14 cellular contexts compared by ENCODE assay signal in genomic region chr19:6891761-6892385, GRCh38. TPM values are rescaled to one million over a fixed set of nuclear protein-coding genes. Genes with fewer than 3 reads are reported as not detected.
DNase-seq lines count a peak whose midpoint lies in the region; ATAC-seq, FAIRE-seq and TF ChIP-seq lines count a peak whose summit lies in the region.
"Had no signal": no experiment of that assay in that cellular context is flagged by ENCODE, and none has a peak within 500 bp of the region (broad histone marks: within the 10 kb centered on the region; RNA-seq: fewer than 3 reads in every experiment).

No MANE protein-coding gene starts in this region.

- no peak overlapping the region for H4K8ac ChIP-seq in H9 (replicated peaks; ENCODE audit: insufficient read length, low read depth, low read length)

- H2AFZ ChIP-seq in GM12878 (ENCODE audit: control insufficient read depth, low read depth, low read length) (no peak overlapping the region; the same call in 1 of the 2 replicates), H9 (ENCODE audit: low read length) (no peak overlapping the region)

- TF ChIP-seq CTCF in Peyer's patch (IDR thresholded peaks at IDR 0.05) (no peak), GM12878 (IDR thresholded peaks at IDR 0.05 in 2 of 3, conservative IDR thresholded peaks at IDR 0.05 in 1 of 3; ENCODE audit: control insufficient read depth in 2 of 3, extremely low read depth in 1 of 3, insufficient read depth in 1 of 3, low read depth in 3 of 3, low read length in 3 of 3) (no peak), H9 (conservative IDR thresholded peaks at IDR 0.05) (no peak)

- H3K4ac ChIP-seq in H9 (ENCODE audit: low read depth, low read length) = no peak overlapping the region

- no peak overlapping the region for H2BK20ac ChIP-seq in H9 (ENCODE audit: low read depth, low read length, poor library complexity, severe bottlenecking)

- in situ Hi-C loops in GM12878 (cut with MboI) = no loop called here

- no peaks in the 10 kb centered on the region for H3K79me2 ChIP-seq in GM12878 (ENCODE audit: control insufficient read depth, insufficient read depth, low read length)
- no peaks in the 10 kb centered on the region for H3K79me2 ChIP-seq in H9 (ENCODE audit: insufficient read depth, low read length)

- POLR2A ChIA-PET in GM12878 (lab: Charles Lee) = no interaction called here

- H3K27me3 Mint-ChIP-seq in activated naive CD4-positive, alpha-beta T cell treated with anti-CD3 and anti-CD28 coated beads, Interleukin-2, amount 10 ng/mL, durations not matched to agents 7 days and 5 days = no peaks in the 10 kb centered on the region
- peaks cover 6% of the 10 kb centered on the region for H3K27me3 Mint-ChIP-seq in H9 (ENCODE audit: low read depth)

- no peak overlapping the region for H3K14ac ChIP-seq in H9 (ENCODE audit: insufficient read depth, low read length)

- ATAC-seq in GM12878 (no peak), GM21526 (IDR thresholded peaks at IDR 0.05; ENCODE audit: low FRiP score, unreplicated experiment) (no peak), HG02981 (IDR thresholded peaks at IDR 0.05; ENCODE audit: unreplicated experiment) (no peak)

- H3K56ac ChIP-seq in H9 (ENCODE audit: insufficient read length, low read depth, low read length) = no peak overlapping the region

- peak overlapping the region; percentile 49 for H3K4me3 Mint-ChIP-seq in activated naive CD4-positive, alpha-beta T cell treated with anti-CD3 and anti-CD28 coated beads, Interleukin-2, amount 10 ng/mL, durations not matched to agents 7 days and 5 days
- no peak overlapping the region for H3K4me3 Mint-ChIP-seq in H9
- H3K4me3 Mint-ChIP-seq: nephron progenitor cell had no signal

- no peak overlapping the region for H2AK5ac ChIP-seq in H9 (ENCODE audit: insufficient read length, low read length)

- peaks cover 67% of the 10 kb centered on the region for H3K4me1 Mint-ChIP-seq in activated naive CD4-positive, alpha-beta T cell treated with anti-CD3 and anti-CD28 coated beads, Interleukin-2, amount 10 ng/mL, durations not matched to agents 7 days and 5 days
- H3K4me1 Mint-ChIP-seq in H9 = no peaks in the 10 kb centered on the region
- H3K4me1 Mint-ChIP-seq: nephron progenitor cell had no signal

- H3K27me3 ChIP-seq in Peyer's patch = no peaks in the 10 kb centered on the region
- no peaks in the 10 kb centered on the region for H3K27me3 ChIP-seq in GM12878 (replicated peaks in 1 of 2; ENCODE audit: control insufficient read depth in 2 of 2, insufficient read depth in 2 of 2, low read length in 1 of 2)
- no peaks in the 10 kb centered on the region for H3K27me3 ChIP-seq in H9 (ENCODE audit: insufficient read depth, low read length)

- TF ChIP-seq RAD21 in GM12878 (IDR thresholded peaks at IDR 0.05; ENCODE audit: insufficient read depth, low read depth, low read length) = no peak

- peak overlapping the region; percentile 91 for H3K27ac Mint-ChIP-seq in activated naive CD4-positive, alpha-beta T cell treated with anti-CD3 and anti-CD28 coated beads, Interleukin-2, amount 10 ng/mL, durations not matched to agents 7 days and 5 days
- H3K27ac Mint-ChIP-seq in H9 = no peak overlapping the region
- H3K27ac Mint-ChIP-seq: nephron progenitor cell had no signal

- H2BK12ac ChIP-seq in H9 (ENCODE audit: insufficient read length, low read depth, low read length) = no peak overlapping the region

- no peaks in the 10 kb centered on the region for H3K23me2 ChIP-seq in H9 (ENCODE audit: insufficient read length, low read depth, low read length, poor library complexity, severe bottlenecking)

- no peak overlapping the region for H4K5ac ChIP-seq in H9 (ENCODE audit: insufficient read length, low read depth, low read length)

- intact Hi-C loops in GM12878 (cut with micrococcal nuclease; ENCODE audit: unreplicated experiment) = no loop called here

- WGBS in GM12878 (ENCODE audit: insufficient coverage, insufficient replicate concordance, low lambda C conversion rate, missing lambda C conversion rate) = 32% methylated on average over 8 of the region's 8 CpGs
- WGBS in H9 (ENCODE audit: extremely low coverage, insufficient read length, low lambda C conversion rate) = no CpG with 5 or more reads among the region's 8 CpGs

- no peak for TF ChIP-seq POLR2A in Peyer's patch (IDR thresholded peaks at IDR 0.05)
- no peak for TF ChIP-seq POLR2A in GM12878 (IDR thresholded peaks at IDR 0.05; ENCODE audit: low read depth, low read length)

- no peak overlapping the region for H4K91ac ChIP-seq in H9 (ENCODE audit: insufficient read length, low read depth, low read length)

- no peak for TF ChIP-seq EP300 in GM12878 (IDR thresholded peaks at IDR 0.05; ENCODE audit: borderline replicate concordance in 1 of 2, control insufficient read depth in 1 of 2, low read depth in 2 of 2, low read length in 2 of 2)

- RAD21 ChIA-PET in GM12878 (lab: Charles Lee; ENCODE audit: unreplicated experiment) = no interaction called here

- H3K4me2 ChIP-seq in GM12878 (ENCODE audit: control insufficient read depth, insufficient read depth) = no peak overlapping the region; the same call in 1 of the 2 replicates
- H3K4me2 ChIP-seq in H9 (ENCODE audit: insufficient read depth, insufficient read length, low read length) = no peak overlapping the region

- H3K4me1 ChIP-seq in Peyer's patch (no peaks in the 10 kb centered on the region), GM12878 (ENCODE audit: control insufficient read depth, insufficient read depth, low read length) (peaks cover 11% of the 10 kb centered on the region; the same call in 1 of the 2 replicates), H9 (ENCODE audit: insufficient read depth, low read length) (no peaks in the 10 kb centered on the region)

- no peak overlapping the region for H2BK120ac ChIP-seq in H9 (ENCODE audit: low read depth, low read length, poor library complexity, severe bottlenecking)

- H3K9ac ChIP-seq in GM12878 (ENCODE audit: control insufficient read depth, insufficient read depth, low read length) = no peak overlapping the region
- no peak overlapping the region for H3K9ac ChIP-seq in H9 (ENCODE audit: extremely low read depth, insufficient read length, low read length)

- H2BK15ac ChIP-seq in H9 (ENCODE audit: low read depth, low read length) = no peak overlapping the region

- SMC1A ChIA-PET in GM12878 (lab: Charles Lee; ENCODE audit: uncharacterized antibody, unreplicated experiment) = no interaction called here

- no peak overlapping the region for H3K23ac ChIP-seq in H9 (ENCODE audit: insufficient read length, low read depth, low read length)

- H3K9me3 ChIP-seq in Peyer's patch (no peaks in the 10 kb centered on the region), GM12878 (replicated peaks; ENCODE audit: control insufficient read depth, insufficient read depth, low read length) (peaks cover 2% of the 10 kb centered on the region; the same call in 2 of the 3 replicates), H9 (ENCODE audit: control insufficient read depth, low read depth, low read length) (peaks cover 45% of the 10 kb centered on the region)

- DNase-seq in activated naive CD4-positive, alpha-beta T cell treated with anti-CD3 and anti-CD28 coated beads, Interleukin-2, amount 10 ng/mL, durations not matched to agents 7 days and 5 days = peak; percentile 25
- DNase-seq in activated naive CD4-positive, alpha-beta T cell treated with Interleukin-2 at 50 U/mL for 16 hours = no peak
- no peak for DNase-seq in Peyer's patch
- DNase-seq in GM12878 (ENCODE audit: low read depth, low spot score) = no peak
- DNase-seq in H9 = no peak
- no peak for DNase-seq in DMS153 treated with DMSO at 0.1 percent for 48 hours (lab: John Stamatoyannopoulos, UW; ENCODE audit: unreplicated experiment)
- DNase-seq: NCI-H526 treated with DMSO at 0.1 percent for 48 hours; nephron progenitor cell; stimulated activated CD8-positive, alpha-beta memory T cell treated with anti-CD3 and anti-CD28 coated beads, Interleukin-4, amount 100 ng/mL, for 48 hours; SW 1271 had no signal

- peak overlapping the region in 3 of 4 donors; percentile 7 to 62 (median 46) for H3K27ac ChIP-seq in Peyer's patch
- H3K27ac ChIP-seq in GM12878 (ENCODE audit: control insufficient read depth, insufficient read depth) = no peak overlapping the region
- H3K27ac ChIP-seq in H9 (ENCODE audit: insufficient read length, low read depth, low read length) = no peak overlapping the region

- no peaks in the 10 kb centered on the region for H3K79me1 ChIP-seq in H9 (ENCODE audit: insufficient read depth, low read depth, low read length, poor library complexity, severe bottlenecking)

- no peaks in the 10 kb centered on the region for H4K20me1 ChIP-seq in GM12878 (ENCODE audit: control insufficient read depth, insufficient read depth)
- no peaks in the 10 kb centered on the region for H4K20me1 ChIP-seq in H9 (ENCODE audit: control insufficient read depth, insufficient read depth, insufficient read length)

- no peak overlapping the region for H3K18ac ChIP-seq in H9 (ENCODE audit: insufficient read length, low read depth, low read length)

- no peak overlapping the region for H2BK5ac ChIP-seq in H9 (ENCODE audit: insufficient read length, low read length)

- FAIRE-seq in GM12878 (lab: Jason Lieb, UNC) = no peak

- H3K4me3 ChIP-seq in Peyer's patch = no peak overlapping the region
- H3K4me3 ChIP-seq in GM12878 = no peak overlapping the region

- H3K36me3 ChIP-seq in Peyer's patch = no peaks in the 10 kb centered on the region
- H3K36me3 ChIP-seq in GM12878 (ENCODE audit: control insufficient read depth in 2 of 2, insufficient read depth in 2 of 2, low read length in 1 of 2) = no peaks in the 10 kb centered on the region

- H3T11ph ChIP-seq in H9 (ENCODE audit: low read length) = no peak overlapping the region

- CTCF ChIA-PET in activated naive CD4-positive, alpha-beta T cell treated with anti-CD3 and anti-CD28 coated beads, Interleukin-2, amount 10 ng/mL, durations not matched to agents 7 days and 5 days (lab: Charles Lee) = no interaction called here
- CTCF ChIA-PET in GM12878 (lab: Yijun Ruan, JAX) = no interaction called here

- H3K9me3 Mint-ChIP-seq in activated naive CD4-positive, alpha-beta T cell treated with anti-CD3 and anti-CD28 coated beads, Interleukin-2, amount 10 ng/mL, durations not matched to agents 7 days and 5 days = peaks cover 60% of the 10 kb centered on the region
- H3K9me3 Mint-ChIP-seq in H9 = peaks cover 84 to 92% of the 10 kb centered on the region in 2 experiments

- BruUV-seq in GM12878 (replicated peaks; lab: Mats Ljungman, UMichigan) = no TSS peak

- peaks cover 48% of the 10 kb centered on the region for H3K36me3 Mint-ChIP-seq in activated naive CD4-positive, alpha-beta T cell treated with anti-CD3 and anti-CD28 coated beads, Interleukin-2, amount 10 ng/mL, durations not matched to agents 7 days and 5 days
- H3K36me3 Mint-ChIP-seq in H9 (ENCODE audit: insufficient read depth in 1 of 3, low read depth in 3 of 3) = peaks cover 5 to 23% (median 13%) of the 10 kb centered on the region in 3 experiments; a peak in 6 of 7 replicates

RNA-seq across cellular contexts. Expression of gene ADGRE1, which starts 4.5 kb away (rescaled TPM):
- total RNA-seq in Peyer's patch = 1 to 10 TPM in 1 of 4 donors, not detected in 3; 1.7 TPM
- total RNA-seq in GM12878 (2013; cell fraction: nucleolus; rRNA removed) = 4.2 and 4.5 TPM in 2 replicates
- 10.2 and 11.3 TPM in 2 replicates for total RNA-seq in GM12878 (2014; rRNA removed)
- 8.4 and 9.4 TPM in 2 replicates for total RNA-seq in GM12878 (2014; rRNA removed; fragmentation: Illumina TruSeq; extraction: Trizol)
- total RNA-seq in GM12878 (2021) = 7.9 and 8.9 TPM in 2 replicates
- polyA plus RNA-seq in GM12878 (2011; ENCODE audit: low read depth) = 5.8 TPM
- polyA plus RNA-seq in GM12878 (2011; rRNA removed) = 25.7 and 35.7 TPM in 2 replicates
- 34.0 and 35.4 TPM in 2 replicates for polyA plus RNA-seq in GM12878 (2011; cell fraction: cytosol; rRNA removed)
- polyA plus RNA-seq in GM12878 (2011; cell fraction: nucleus; rRNA removed) = 9.3 and 14.3 TPM in 2 replicates
- polyA plus RNA-seq in GM12878 (2012) = 6.7 and 6.8 TPM in 2 replicates
- 11.6 and 12.7 TPM in 2 replicates for polyA plus RNA-seq in GM12878 (2014; fragmentation: Illumina TruSeq; extraction: Trizol)
- 10 to 100 TPM; 14.4 to 23.7 TPM for polyA plus RNA-seq in GM12878 (2014; fragmentation: Nextera tagmentation; extraction: Ambion mirVana)
- 9.4 and 9.7 TPM in 2 replicates for polyA plus RNA-seq in GM12878 (2014; rRNA removed)
- 1 to 10 TPM; 8.6 TPM for polyA plus RNA-seq in GM12878 (2016; fragmentation: Nextera tagmentation; extraction: Ambion mirVana)
- 24.4 and 32.0 TPM in 2 replicates for polyA minus RNA-seq in GM12878 (2011; rRNA and poly(A)+ RNA removed)
- 5.9 and 6.1 TPM in 2 replicates for polyA minus RNA-seq in GM12878 (2011; cell fraction: cytosol; rRNA and poly(A)+ RNA removed)
- 2.8 and 3.3 TPM in 2 replicates for polyA minus RNA-seq in GM12878 (2011; cell fraction: nucleus; rRNA and poly(A)+ RNA removed)
- not detected in 2 replicates for total RNA-seq in H9 (2021)
- polyA plus RNA-seq: AG04450, fibroblast of lung had no signal

Comparison
In these comparisons a context has a peak if more than half of its experiments do, and no peak if none do; other contexts are left out.
1. H3K27ac ChIP-seq: peak in Peyer's patch (3 of 4); none in GM12878 (single experiment) and H9 (single experiment).